Comparison of ENCODE assay signal across 17 cellular contexts in the genomic region with DNA sequence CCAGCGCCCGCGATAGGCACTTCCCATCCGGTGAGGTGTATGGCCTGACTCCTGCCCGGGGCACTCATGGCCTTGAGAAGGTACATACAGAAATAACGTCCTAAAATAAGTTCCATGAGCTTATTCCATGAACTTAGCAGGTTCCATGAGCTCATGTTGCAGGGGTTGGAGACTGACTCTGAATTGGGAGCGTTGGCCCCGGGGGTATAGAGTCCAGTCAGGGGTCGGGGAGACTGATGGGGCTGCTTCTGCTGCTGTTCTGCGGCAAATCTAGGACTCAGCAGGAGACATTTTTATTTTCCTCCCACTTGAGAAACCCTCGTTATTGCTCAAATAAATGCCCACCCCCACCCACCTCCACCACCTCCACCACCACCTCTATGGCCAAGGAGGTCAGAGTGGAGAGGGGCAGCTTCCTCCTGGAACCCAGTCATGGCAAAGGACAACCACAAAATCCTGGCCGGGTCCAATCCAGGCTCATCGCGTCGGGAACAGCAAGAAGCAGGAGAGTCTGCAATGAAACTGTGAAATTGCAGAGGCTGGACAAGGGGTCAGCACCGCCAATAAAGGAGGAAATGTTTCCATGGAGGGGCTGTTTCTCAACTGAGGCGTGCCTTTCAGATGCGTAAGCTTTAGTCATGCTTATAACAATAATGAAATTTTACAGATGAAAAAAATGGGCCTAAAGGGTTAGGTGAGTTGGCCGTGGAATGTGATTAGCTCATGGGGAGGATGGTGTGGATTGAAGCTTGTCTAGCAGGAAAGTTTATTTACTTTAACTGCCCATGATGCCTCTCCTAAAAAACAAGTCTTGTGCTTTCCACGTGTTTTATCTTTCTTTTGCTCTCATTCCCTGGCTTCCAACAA.
A peak's percentile ranks its signal among the peaks of the same experiment; 100 is the strongest.
DNase-seq lines count a peak whose midpoint lies in the region; TF ChIP-seq lines count a peak whose summit lies in the region.
"Had no signal": no experiment of that assay in that cellular context is flagged by ENCODE, and none has a peak within 500 bp of the region (broad histone marks: within the 10 kb centered on the region; RNA-seq: fewer than 3 reads in every experiment).

No MANE protein-coding gene starts in this region.

- H3K79me2 ChIP-seq in PC-9 (ENCODE audit: low read depth) (no peaks in the 10 kb centered on the region), mesendoderm (ENCODE audit: control insufficient read depth, insufficient read depth, low read length) (no peaks in the 10 kb centered on the region)

- peaks cover 7% of the 10 kb centered on the region for H3K4me1 Mint-ChIP-seq in endodermal cell
- H3K4me1 Mint-ChIP-seq in activated T-helper 2 cell treated with anti-CD3 and anti-CD28 coated beads, Interferon-gamma antibody, Interleukin-2, Interleukin-4, amounts not matched to agents 10 μg/mL and 5 μg/mL and 100 μg/mL, durations not matched to agents 14 hours and 24 hours and 36 hours (ENCODE audit: low read depth): peaks cover 10% of the 10 kb centered on the region

- 0 out of 2 replicates have a peak, but pooled peaks cover 6% of the 10 kb centered on the region for H3K9me3 ChIP-seq in PC-9 (ENCODE audit: insufficient read depth, low read depth)
- no peaks in the 10 kb centered on the region for H3K9me3 ChIP-seq in endodermal cell (ENCODE audit: control insufficient read depth, low read length)
- H3K9me3 ChIP-seq in effector memory CD4-positive, alpha-beta T cell (ENCODE audit: control insufficient read depth, low read length): no peaks in the 10 kb centered on the region
- no peaks in the 10 kb centered on the region for H3K9me3 ChIP-seq in colonic mucosa

- CTCF ChIA-PET in PC-9 (lab: Charles Lee): no interaction called here

- no peaks in the 10 kb centered on the region for H3K9me2 ChIP-seq in PC-9 (ENCODE audit: insufficient read depth)

- in situ Hi-C loops in Caki2 (cut with HindIII; ENCODE audit: low pct_unique_long_range_greater_than_20kb, low sequenced_read_pairs): no loop called here

- H3K27ac ChIP-seq in PC-9 (peak overlapping the region; percentile 95), endodermal cell (ENCODE audit: low read depth, low read length) (no peak overlapping the region), mesendoderm (ENCODE audit: low read depth, low read length) (no peak overlapping the region), colonic mucosa (no peak overlapping the region)
- no peak overlapping the region for H3K27ac ChIP-seq in effector memory CD4-positive, alpha-beta T cell (ENCODE audit: insufficient read depth, low read length, poor library complexity, severe bottlenecking)
- H3K27ac ChIP-seq: BLaER1 treated with 17β-estradiol and CSF1 and Interleukin-3, amounts not matched to agents 10 nM and 100 nM had no signal

- no peaks in the 10 kb centered on the region for H3K36me3 ChIP-seq in PC-9 (ENCODE audit: low read depth)
- H3K36me3 ChIP-seq in endodermal cell (ENCODE audit: control insufficient read depth, insufficient read depth, low read length): no peaks in the 10 kb centered on the region
- H3K36me3 ChIP-seq in mesendoderm (ENCODE audit: control insufficient read depth, insufficient read depth, low read length): no peaks in the 10 kb centered on the region
- H3K36me3 ChIP-seq in effector memory CD4-positive, alpha-beta T cell (ENCODE audit: control insufficient read depth, insufficient read depth, low read length): no peaks in the 10 kb centered on the region
- H3K36me3 ChIP-seq in colonic mucosa: no peaks in the 10 kb centered on the region
- H3K36me3 ChIP-seq: BLaER1 treated with 17β-estradiol and CSF1 and Interleukin-3, amounts not matched to agents 10 nM and 100 nM had no signal

- no peak overlapping the region for H3K9ac ChIP-seq in endodermal cell (ENCODE audit: extremely low read depth, low read length, poor library complexity, severe bottlenecking)
- no peak overlapping the region for H3K9ac ChIP-seq in mesendoderm (ENCODE audit: low read length)
- H3K9ac ChIP-seq in colonic mucosa (ENCODE audit: low read depth in 2 of 2, low read length in 2 of 2): no peak overlapping the region
- H3K9ac ChIP-seq: BLaER1 treated with 17β-estradiol and CSF1 and Interleukin-3, amounts not matched to agents 10 nM and 100 nM had no signal

- no peak overlapping the region for H3K56ac ChIP-seq in mesendoderm (ENCODE audit: low read length)

- H2AK5ac ChIP-seq in mesendoderm (ENCODE audit: low read length): no peak overlapping the region

- H4K20me1 ChIP-seq in PC-9 (ENCODE audit: insufficient read depth): no peaks in the 10 kb centered on the region
- H4K20me1 ChIP-seq: BLaER1 treated with 17β-estradiol and CSF1 and Interleukin-3, amounts not matched to agents 10 nM and 100 nM had no signal

- no peak overlapping the region for H2BK5ac ChIP-seq in mesendoderm (ENCODE audit: low read length)

- no peaks in the 10 kb centered on the region for H3K79me1 ChIP-seq in mesendoderm (ENCODE audit: low read length)

- POLR2A ChIA-PET in PC-9 (lab: Charles Lee; ENCODE audit: unreplicated experiment): interaction anchor here (0.5 to 1.0 kb wide), 6 partner anchors 14 to 1293 kb away, joined by 3 to 11 read pairs (median 8); no protein-coding TSS in a partner anchor

- H3K4me3 ChIP-seq in PC-9 (peak overlapping the region; percentile 42; the same call in 1 of the 2 replicates), endodermal cell (ENCODE audit: low read length) (no peak overlapping the region), mesendoderm (ENCODE audit: low read length) (no peak overlapping the region), colonic mucosa (no peak overlapping the region)
- no peak overlapping the region for H3K4me3 ChIP-seq in effector memory CD4-positive, alpha-beta T cell (ENCODE audit: insufficient read depth, low read depth, low read length, poor library complexity, severe bottlenecking)
- H3K4me3 ChIP-seq: BLaER1 treated with 17β-estradiol and CSF1 and Interleukin-3, amounts not matched to agents 10 nM and 100 nM had no signal

- WGBS in endodermal cell (ENCODE audit: insufficient coverage in 1 of 2, insufficient read length in 1 of 2), 2 experiments: 89 to 93% methylated on average over 12 to 20 of the region's 20 CpGs
- WGBS in mesendoderm (ENCODE audit: extremely low coverage, insufficient coverage, low lambda C conversion rate): no CpG with 5 or more reads among the region's 20 CpGs

- BruUV-seq in PC-9 (replicated peaks; lab: Mats Ljungman, UMichigan): TSS peak; percentile 89

- no peak overlapping the region for H3K4ac ChIP-seq in mesendoderm (ENCODE audit: low read depth, low read length)

- H2AFZ ChIP-seq in PC-9: peak overlapping the region; percentile 75

- H3K23ac ChIP-seq in mesendoderm (ENCODE audit: low read length): no peak overlapping the region

- peak overlapping the region; percentile 72 for H3K4me2 ChIP-seq in PC-9
- no peak overlapping the region for H3K4me2 ChIP-seq in mesendoderm (ENCODE audit: low read length)

- no peak overlapping the region for H2BK15ac ChIP-seq in mesendoderm (replicated peaks; ENCODE audit: low read depth)

- no peaks in the 10 kb centered on the region for H3K27me3 ChIP-seq in PC-9 (ENCODE audit: insufficient read depth, low read depth)
- no peaks in the 10 kb centered on the region for H3K27me3 ChIP-seq in endodermal cell (ENCODE audit: control insufficient read depth, insufficient read depth, low read length, poor library complexity, severe bottlenecking)
- no peaks in the 10 kb centered on the region for H3K27me3 ChIP-seq in mesendoderm (ENCODE audit: insufficient read depth, low read length, poor library complexity)
- no peaks in the 10 kb centered on the region for H3K27me3 ChIP-seq in effector memory CD4-positive, alpha-beta T cell (replicated peaks; ENCODE audit: control insufficient read depth, insufficient read depth, low read length, poor library complexity, severe bottlenecking)
- no peaks in the 10 kb centered on the region for H3K27me3 ChIP-seq in colonic mucosa
- H3K27me3 ChIP-seq: BLaER1 treated with 17β-estradiol and CSF1 and Interleukin-3, amounts not matched to agents 10 nM and 100 nM had no signal

- no peak overlapping the region for H4K8ac ChIP-seq in mesendoderm (ENCODE audit: low read depth, low read length)

- H2BK120ac ChIP-seq in mesendoderm (ENCODE audit: low read depth, low read length): no peak overlapping the region

- no peak overlapping the region for H3K4me3 Mint-ChIP-seq in endodermal cell
- H3K4me3 Mint-ChIP-seq in activated T-helper 2 cell treated with anti-CD3 and anti-CD28 coated beads, Interferon-gamma antibody, Interleukin-2, Interleukin-4, amounts not matched to agents 10 μg/mL and 5 μg/mL and 100 μg/mL, durations not matched to agents 14 hours and 24 hours and 36 hours (ENCODE audit: low read depth): no peak overlapping the region
- H3K4me3 Mint-ChIP-seq: activated naive CD8-positive, alpha-beta T cell treated with anti-CD3 and anti-CD28 coated beads for 36 hours; activated T-helper 17 cell treated with anti-CD3 and anti-CD28 coated beads, Interleukin-2, amount 50 U/mL, for 72 hours had no signal

- no peaks in the 10 kb centered on the region for H3K36me3 Mint-ChIP-seq in endodermal cell (ENCODE audit: low read depth)
- no peaks in the 10 kb centered on the region for H3K36me3 Mint-ChIP-seq in activated T-helper 2 cell treated with anti-CD3 and anti-CD28 coated beads, Interferon-gamma antibody, Interleukin-2, Interleukin-4, amounts not matched to agents 10 μg/mL and 5 μg/mL and 100 μg/mL, durations not matched to agents 14 hours and 24 hours and 36 hours (ENCODE audit: low read depth)
- H3K36me3 Mint-ChIP-seq: activated naive CD8-positive, alpha-beta T cell treated with anti-CD3 and anti-CD28 coated beads for 36 hours had no signal

- DNase-seq in Caki2 (ENCODE audit: low read depth): peak; percentile 88
- DNase-seq in PC-9: peak; percentile 49 to 98
- DNase-seq in endodermal cell: peak; percentile 42
- peak; percentile 40 for DNase-seq in mesendoderm
- no peak for DNase-seq in activated T-helper 2 cell treated with anti-CD3 and anti-CD28 coated beads, Interferon-gamma antibody, Interleukin-2, Interleukin-4, amounts not matched to agents 10 μg/mL and 5 μg/mL and 100 μg/mL, durations not matched to agents 14 hours and 24 hours and 36 hours (ENCODE audit: low spot score)
- no peak for DNase-seq in mesenteric fat pad (ENCODE audit: low spot score)
- DNase-seq in effector memory CD4-positive, alpha-beta T cell: no peak
- no peak for DNase-seq in colonic mucosa
- DNase-seq: ACHN; activated CD4-positive, alpha-beta T cell treated with anti-CD3 and anti-CD28 coated beads, Interleukin-2, amount 50 U/mL, for 1 hour; activated naive CD8-positive, alpha-beta T cell treated with anti-CD3 and anti-CD28 coated beads for 36 hours; NCI-H1105 treated with DMSO at 0.1 percent for 48 hours; NCI-H524; occipital lobe; stimulated activated CD4-positive, alpha-beta T cell treated with anti-CD3 and anti-CD28 coated beads, Interleukin-15, amount 100 ng/mL, for 24 hours had no signal

- H3K4me1 ChIP-seq in PC-9 (replicated peaks; ENCODE audit: insufficient read depth): peaks cover 30% of the 10 kb centered on the region
- no peaks in the 10 kb centered on the region for H3K4me1 ChIP-seq in endodermal cell (ENCODE audit: control insufficient read depth, insufficient read depth, low read length)
- H3K4me1 ChIP-seq in mesendoderm (ENCODE audit: control insufficient read depth, low read depth, low read length): peaks cover 1% of the 10 kb centered on the region
- H3K4me1 ChIP-seq in effector memory CD4-positive, alpha-beta T cell (ENCODE audit: control insufficient read depth, insufficient read depth, low read length, poor library complexity, severe bottlenecking): peaks cover 3% of the 10 kb centered on the region
- no peaks in the 10 kb centered on the region for H3K4me1 ChIP-seq in colonic mucosa

- no peaks in the 10 kb centered on the region for H3K27me3 Mint-ChIP-seq in endodermal cell (ENCODE audit: insufficient read depth)
- no peaks in the 10 kb centered on the region for H3K27me3 Mint-ChIP-seq in activated T-helper 2 cell treated with anti-CD3 and anti-CD28 coated beads, Interferon-gamma antibody, Interleukin-2, Interleukin-4, amounts not matched to agents 10 μg/mL and 5 μg/mL and 100 μg/mL, durations not matched to agents 14 hours and 24 hours and 36 hours (ENCODE audit: low read depth)
- H3K27me3 Mint-ChIP-seq: activated naive CD8-positive, alpha-beta T cell treated with anti-CD3 and anti-CD28 coated beads for 36 hours; activated T-helper 17 cell treated with anti-CD3 and anti-CD28 coated beads, Interleukin-2, amount 50 U/mL, for 72 hours had no signal

- no peaks in the 10 kb centered on the region for H3K9me3 Mint-ChIP-seq in endodermal cell
- peaks cover 3% of the 10 kb centered on the region for H3K9me3 Mint-ChIP-seq in activated T-helper 2 cell treated with anti-CD3 and anti-CD28 coated beads, Interferon-gamma antibody, Interleukin-2, Interleukin-4, amounts not matched to agents 10 μg/mL and 5 μg/mL and 100 μg/mL, durations not matched to agents 14 hours and 24 hours and 36 hours
- H3K9me3 Mint-ChIP-seq: activated naive CD8-positive, alpha-beta T cell treated with anti-CD3 and anti-CD28 coated beads for 36 hours; activated T-helper 17 cell treated with anti-CD3 and anti-CD28 coated beads, Interleukin-2, amount 50 U/mL, for 72 hours had no signal

- H3K18ac ChIP-seq in mesendoderm (ENCODE audit: low read length): no peak overlapping the region

- no peak overlapping the region for H4K5ac ChIP-seq in mesendoderm (ENCODE audit: low read length)

- H3F3A ChIP-seq in PC-9 (ENCODE audit: insufficient read depth, low read depth): peaks cover 22% of the 10 kb centered on the region

- H3K27ac Mint-ChIP-seq in endodermal cell: peak overlapping the region; percentile 62
- no peak overlapping the region for H3K27ac Mint-ChIP-seq in activated T-helper 2 cell treated with anti-CD3 and anti-CD28 coated beads, Interferon-gamma antibody, Interleukin-2, Interleukin-4, amounts not matched to agents 10 μg/mL and 5 μg/mL and 100 μg/mL, durations not matched to agents 14 hours and 24 hours and 36 hours
- H3K27ac Mint-ChIP-seq: activated naive CD8-positive, alpha-beta T cell treated with anti-CD3 and anti-CD28 coated beads for 36 hours; activated T-helper 17 cell treated with anti-CD3 and anti-CD28 coated beads, Interleukin-2, amount 50 U/mL, for 72 hours had no signal

- intact Hi-C loops in PC-9 (cut with micrococcal nuclease; ENCODE audit: unreplicated experiment): loop anchor here (1.0 kb wide), 2 partner anchors 13 to 160 kb away; partner anchors contain the start of genes ACP1 and SH3YL1
- intact Hi-C loops in activated T-helper 2 cell treated with anti-CD3 and anti-CD28 coated beads, Interferon-gamma antibody, Interleukin-2, Interleukin-4, amounts not matched to agents 10 μg/mL and 5 μg/mL and 100 μg/mL, durations not matched to agents 14 hours and 24 hours and 36 hours (cut with micrococcal nuclease): no loop called here
- intact Hi-C loops in colonic mucosa (cut with DNase I): no loop called here

- TF ChIP-seq CTCF in PC-9 (conservative IDR thresholded peaks at IDR 0.05) (no peak), endodermal cell (conservative IDR thresholded peaks at IDR 0.05) (no peak), colonic mucosa (IDR thresholded peaks at IDR 0.05) (no peak)

Comparison
In these comparisons a context has a peak if more than half of its experiments do, and no peak if none do; other contexts are left out.
1. DNase-seq: peak in Caki2 (single experiment), PC-9 (2 of 2), endodermal cell (single experiment) and mesendoderm (single experiment); none in activated T-helper 2 cell treated with anti-CD3 and anti-CD28 coated beads, Interferon-gamma antibody, Interleukin-2, Interleukin-4, amounts not matched to agents 10 μg/mL and 5 μg/mL and 100 μg/mL, durations not matched to agents 14 hours and 24 hours and 36 hours (single experiment), mesenteric fat pad (single experiment), effector memory CD4-positive, alpha-beta T cell (0 of 3) and colonic mucosa (single experiment).